Comparison of ENCODE assay signal across 1 cellular context in the genomic region with DNA sequence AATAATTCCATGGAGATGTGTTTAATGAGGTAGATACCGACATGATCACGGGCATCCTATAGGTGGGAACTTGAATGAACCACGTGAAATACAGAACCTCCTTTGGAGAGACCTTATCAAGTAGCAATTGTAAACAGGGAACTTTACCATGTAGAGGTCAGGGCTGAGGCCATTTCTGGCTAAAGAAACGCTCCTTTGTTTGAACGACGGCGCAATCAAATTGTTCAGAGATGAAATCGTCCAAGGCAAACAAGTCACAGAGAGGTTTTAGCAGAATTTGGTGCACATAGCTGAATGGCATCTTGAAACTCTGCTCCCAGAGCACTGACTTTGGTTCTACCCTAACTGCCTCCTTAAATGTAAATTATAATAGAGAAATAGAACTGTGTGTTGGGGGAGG.
TF ChIP-seq lines count a peak whose summit lies in the region.

No MANE protein-coding gene starts in this region.

TF ChIP-seq in HepG2, 621 proteins besides CTCF, POLR2A, EP300 and RAD21 (continued from another document and continues in another):
- 0 out of 2 replicates have a peak, but pooled peaks have one; percentile 35 for TF ChIP-seq RFXAP (CRISPR knock-in tag; IDR thresholded peaks at IDR 0.05; ENCODE audit: borderline replicate concordance)
- TF ChIP-seq ZNF746 (CRISPR knock-in tag; IDR thresholded peaks at IDR 0.05), result 0 out of 2 replicates have a peak, but pooled peaks have one; percentile 77
- TF ChIP-seq GATA4 (IDR thresholded peaks at IDR 0.05; ENCODE audit: borderline replicate concordance, low read depth), result peak; percentile 70; the same call in 1 of the 2 replicates
- peak; percentile 80 for TF ChIP-seq FOSL2 (CRISPR knock-in tag; IDR thresholded peaks at IDR 0.05)
- TF ChIP-seq, protein P1, sequence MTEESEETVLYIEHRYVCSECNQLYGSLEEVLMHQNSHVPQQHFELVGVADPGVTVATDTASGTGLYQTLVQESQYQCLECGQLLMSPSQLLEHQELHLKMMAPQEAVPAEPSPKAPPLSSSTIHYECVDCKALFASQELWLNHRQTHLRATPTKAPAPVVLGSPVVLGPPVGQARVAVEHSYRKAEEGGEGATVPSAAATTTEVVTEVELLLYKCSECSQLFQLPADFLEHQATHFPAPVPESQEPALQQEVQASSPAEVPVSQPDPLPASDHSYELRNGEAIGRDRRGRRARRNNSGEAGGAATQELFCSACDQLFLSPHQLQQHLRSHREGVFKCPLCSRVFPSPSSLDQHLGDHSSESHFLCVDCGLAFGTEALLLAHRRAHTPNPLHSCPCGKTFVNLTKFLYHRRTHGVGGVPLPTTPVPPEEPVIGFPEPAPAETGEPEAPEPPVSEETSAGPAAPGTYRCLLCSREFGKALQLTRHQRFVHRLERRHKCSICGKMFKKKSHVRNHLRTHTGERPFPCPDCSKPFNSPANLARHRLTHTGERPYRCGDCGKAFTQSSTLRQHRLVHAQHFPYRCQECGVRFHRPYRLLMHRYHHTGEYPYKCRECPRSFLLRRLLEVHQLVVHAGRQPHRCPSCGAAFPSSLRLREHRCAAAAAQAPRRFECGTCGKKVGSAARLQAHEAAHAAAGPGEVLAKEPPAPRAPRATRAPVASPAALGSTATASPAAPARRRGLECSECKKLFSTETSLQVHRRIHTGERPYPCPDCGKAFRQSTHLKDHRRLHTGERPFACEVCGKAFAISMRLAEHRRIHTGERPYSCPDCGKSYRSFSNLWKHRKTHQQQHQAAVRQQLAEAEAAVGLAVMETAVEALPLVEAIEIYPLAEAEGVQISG (CRISPR knock-in tag; IDR thresholded peaks at IDR 0.05), result 0 out of 2 replicates have a peak, but pooled peaks have one; percentile 31
- TF ChIP-seq, protein P2, sequence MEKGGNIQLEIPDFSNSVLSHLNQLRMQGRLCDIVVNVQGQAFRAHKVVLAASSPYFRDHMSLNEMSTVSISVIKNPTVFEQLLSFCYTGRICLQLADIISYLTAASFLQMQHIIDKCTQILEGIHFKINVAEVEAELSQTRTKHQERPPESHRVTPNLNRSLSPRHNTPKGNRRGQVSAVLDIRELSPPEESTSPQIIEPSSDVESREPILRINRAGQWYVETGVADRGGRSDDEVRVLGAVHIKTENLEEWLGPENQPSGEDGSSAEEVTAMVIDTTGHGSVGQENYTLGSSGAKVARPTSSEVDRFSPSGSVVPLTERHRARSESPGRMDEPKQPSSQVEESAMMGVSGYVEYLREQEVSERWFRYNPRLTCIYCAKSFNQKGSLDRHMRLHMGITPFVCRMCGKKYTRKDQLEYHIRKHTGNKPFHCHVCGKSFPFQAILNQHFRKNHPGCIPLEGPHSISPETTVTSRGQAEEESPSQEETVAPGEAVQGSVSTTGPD (CRISPR knock-in tag; IDR thresholded peaks at IDR 0.05), result peak; percentile 81; the same call in 1 of the 2 replicates
- TF ChIP-seq ZNF441 (CRISPR knock-in tag; IDR thresholded peaks at IDR 0.05; ENCODE audit: borderline replicate concordance), result no peak
- TF ChIP-seq, protein P3, sequence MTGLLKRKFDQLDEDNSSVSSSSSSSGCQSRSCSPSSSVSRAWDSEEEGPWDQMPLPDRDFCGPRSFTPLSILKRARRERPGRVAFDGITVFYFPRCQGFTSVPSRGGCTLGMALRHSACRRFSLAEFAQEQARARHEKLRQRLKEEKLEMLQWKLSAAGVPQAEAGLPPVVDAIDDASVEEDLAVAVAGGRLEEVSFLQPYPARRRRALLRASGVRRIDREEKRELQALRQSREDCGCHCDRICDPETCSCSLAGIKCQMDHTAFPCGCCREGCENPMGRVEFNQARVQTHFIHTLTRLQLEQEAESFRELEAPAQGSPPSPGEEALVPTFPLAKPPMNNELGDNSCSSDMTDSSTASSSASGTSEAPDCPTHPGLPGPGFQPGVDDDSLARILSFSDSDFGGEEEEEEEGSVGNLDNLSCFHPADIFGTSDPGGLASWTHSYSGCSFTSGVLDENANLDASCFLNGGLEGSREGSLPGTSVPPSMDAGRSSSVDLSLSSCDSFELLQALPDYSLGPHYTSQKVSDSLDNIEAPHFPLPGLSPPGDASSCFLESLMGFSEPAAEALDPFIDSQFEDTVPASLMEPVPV (CRISPR knock-in tag; IDR thresholded peaks at IDR 0.05), result 0 out of 2 replicates have a peak, but pooled peaks have one; percentile 49
- peak; percentile 71 for TF ChIP-seq BCL6 (CRISPR knock-in tag; IDR thresholded peaks at IDR 0.05)
- TF ChIP-seq, protein P4, sequence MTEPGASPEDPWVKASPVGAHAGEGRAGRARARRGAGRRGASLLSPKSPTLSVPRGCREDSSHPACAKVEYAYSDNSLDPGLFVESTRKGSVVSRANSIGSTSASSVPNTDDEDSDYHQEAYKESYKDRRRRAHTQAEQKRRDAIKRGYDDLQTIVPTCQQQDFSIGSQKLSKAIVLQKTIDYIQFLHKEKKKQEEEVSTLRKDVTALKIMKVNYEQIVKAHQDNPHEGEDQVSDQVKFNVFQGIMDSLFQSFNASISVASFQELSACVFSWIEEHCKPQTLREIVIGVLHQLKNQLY (CRISPR knock-in tag; IDR thresholded peaks at IDR 0.05), result peak; percentile 75
- TF ChIP-seq EHMT2 (IDR thresholded peaks at IDR 0.05; ENCODE audit: borderline replicate concordance, low read depth, low read length), result 0 out of 2 replicates have a peak, but pooled peaks have one; percentile 43
- TF ChIP-seq RARA (CRISPR knock-in tag; IDR thresholded peaks at IDR 0.05), result peak; percentile 95
- TF ChIP-seq HDAC1 (CRISPR knock-in tag; IDR thresholded peaks at IDR 0.05), result peak; percentile 38; the same call in 1 of the 2 replicates
- peak; percentile 89 for TF ChIP-seq SOX5 (CRISPR knock-in tag; IDR thresholded peaks at IDR 0.05; ENCODE audit: borderline replicate concordance)
- 0 out of 2 replicates have a peak, but pooled peaks have one; percentile 62 for TF ChIP-seq SNAPC2 (CRISPR knock-in tag; IDR thresholded peaks at IDR 0.05)
- TF ChIP-seq TARDBP (CRISPR knock-in tag; IDR thresholded peaks at IDR 0.05), result peak; percentile 84
- TF ChIP-seq LCORL (IDR thresholded peaks at IDR 0.05), result 0 out of 2 replicates have a peak, but pooled peaks have one; percentile 48
- TF ChIP-seq LCORL (CRISPR knock-in tag; IDR thresholded peaks at IDR 0.05), result peak; percentile 69
- 0 out of 2 replicates have a peak, but pooled peaks have one; percentile 29 for TF ChIP-seq TEAD2 (CRISPR knock-in tag; IDR thresholded peaks at IDR 0.05)
- peak; percentile 67 for TF ChIP-seq MED1 (CRISPR knock-in tag; IDR thresholded peaks at IDR 0.05)
- no peak for TF ChIP-seq MTA3 (CRISPR knock-in tag; IDR thresholded peaks at IDR 0.05)
- TF ChIP-seq, protein P5, sequence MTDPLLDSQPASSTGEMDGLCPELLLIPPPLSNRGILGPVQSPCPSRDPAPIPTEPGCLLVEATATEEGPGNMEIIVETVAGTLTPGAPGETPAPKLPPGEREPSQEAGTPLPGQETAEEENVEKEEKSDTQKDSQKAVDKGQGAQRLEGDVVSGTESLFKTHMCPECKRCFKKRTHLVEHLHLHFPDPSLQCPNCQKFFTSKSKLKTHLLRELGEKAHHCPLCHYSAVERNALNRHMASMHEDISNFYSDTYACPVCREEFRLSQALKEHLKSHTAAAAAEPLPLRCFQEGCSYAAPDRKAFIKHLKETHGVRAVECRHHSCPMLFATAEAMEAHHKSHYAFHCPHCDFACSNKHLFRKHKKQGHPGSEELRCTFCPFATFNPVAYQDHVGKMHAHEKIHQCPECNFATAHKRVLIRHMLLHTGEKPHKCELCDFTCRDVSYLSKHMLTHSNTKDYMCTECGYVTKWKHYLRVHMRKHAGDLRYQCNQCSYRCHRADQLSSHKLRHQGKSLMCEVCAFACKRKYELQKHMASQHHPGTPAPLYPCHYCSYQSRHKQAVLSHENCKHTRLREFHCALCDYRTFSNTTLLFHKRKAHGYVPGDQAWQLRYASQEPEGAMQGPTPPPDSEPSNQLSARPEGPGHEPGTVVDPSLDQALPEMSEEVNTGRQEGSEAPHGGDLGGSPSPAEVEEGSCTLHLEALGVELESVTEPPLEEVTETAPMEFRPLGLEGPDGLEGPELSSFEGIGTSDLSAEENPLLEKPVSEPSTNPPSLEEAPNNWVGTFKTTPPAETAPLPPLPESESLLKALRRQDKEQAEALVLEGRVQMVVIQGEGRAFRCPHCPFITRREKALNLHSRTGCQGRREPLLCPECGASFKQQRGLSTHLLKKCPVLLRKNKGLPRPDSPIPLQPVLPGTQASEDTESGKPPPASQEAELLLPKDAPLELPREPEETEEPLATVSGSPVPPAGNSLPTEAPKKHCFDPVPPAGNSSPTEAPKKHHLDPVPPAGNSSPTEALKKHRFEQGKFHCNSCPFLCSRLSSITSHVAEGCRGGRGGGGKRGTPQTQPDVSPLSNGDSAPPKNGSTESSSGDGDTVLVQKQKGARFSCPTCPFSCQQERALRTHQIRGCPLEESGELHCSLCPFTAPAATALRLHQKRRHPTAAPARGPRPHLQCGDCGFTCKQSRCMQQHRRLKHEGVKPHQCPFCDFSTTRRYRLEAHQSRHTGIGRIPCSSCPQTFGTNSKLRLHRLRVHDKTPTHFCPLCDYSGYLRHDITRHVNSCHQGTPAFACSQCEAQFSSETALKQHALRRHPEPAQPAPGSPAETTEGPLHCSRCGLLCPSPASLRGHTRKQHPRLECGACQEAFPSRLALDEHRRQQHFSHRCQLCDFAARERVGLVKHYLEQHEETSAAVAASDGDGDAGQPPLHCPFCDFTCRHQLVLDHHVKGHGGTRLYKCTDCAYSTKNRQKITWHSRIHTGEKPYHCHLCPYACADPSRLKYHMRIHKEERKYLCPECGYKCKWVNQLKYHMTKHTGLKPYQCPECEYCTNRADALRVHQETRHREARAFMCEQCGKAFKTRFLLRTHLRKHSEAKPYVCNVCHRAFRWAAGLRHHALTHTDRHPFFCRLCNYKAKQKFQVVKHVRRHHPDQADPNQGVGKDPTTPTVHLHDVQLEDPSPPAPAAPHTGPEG (CRISPR knock-in tag; IDR thresholded peaks at IDR 0.05), result no peak
- TF ChIP-seq ZNF703 (CRISPR knock-in tag; IDR thresholded peaks at IDR 0.05; ENCODE audit: borderline replicate concordance), result peak; percentile 56; the same call in 1 of the 2 replicates
- peak; percentile 74; the same call in 1 of the 2 replicates for TF ChIP-seq ZBTB20 (CRISPR knock-in tag; IDR thresholded peaks at IDR 0.05; ENCODE audit: borderline replicate concordance, low read depth)
- no peak for TF ChIP-seq JDP2 (CRISPR knock-in tag; IDR thresholded peaks at IDR 0.05; ENCODE audit: borderline replicate concordance)
- TF ChIP-seq ZNF562 (CRISPR knock-in tag; IDR thresholded peaks at IDR 0.05; ENCODE audit: borderline replicate concordance), result no peak
- 0 out of 2 replicates have a peak, but pooled peaks have one; percentile 59 for TF ChIP-seq HOXA5 (CRISPR knock-in tag; IDR thresholded peaks at IDR 0.05)
- TF ChIP-seq, protein P6, sequence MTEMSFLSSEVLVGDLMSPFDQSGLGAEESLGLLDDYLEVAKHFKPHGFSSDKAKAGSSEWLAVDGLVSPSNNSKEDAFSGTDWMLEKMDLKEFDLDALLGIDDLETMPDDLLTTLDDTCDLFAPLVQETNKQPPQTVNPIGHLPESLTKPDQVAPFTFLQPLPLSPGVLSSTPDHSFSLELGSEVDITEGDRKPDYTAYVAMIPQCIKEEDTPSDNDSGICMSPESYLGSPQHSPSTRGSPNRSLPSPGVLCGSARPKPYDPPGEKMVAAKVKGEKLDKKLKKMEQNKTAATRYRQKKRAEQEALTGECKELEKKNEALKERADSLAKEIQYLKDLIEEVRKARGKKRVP (CRISPR knock-in tag; IDR thresholded peaks at IDR 0.05), result peak in 1 of 2 experiments; percentile 82; a peak in 2 of 4 replicates
- TF ChIP-seq TEAD3 (CRISPR knock-in tag; optimal IDR thresholded peaks at IDR 0.05; ENCODE audit: borderline replicate concordance), result peak; percentile 75
- no peak for TF ChIP-seq ZFP36L2 (CRISPR knock-in tag; IDR thresholded peaks at IDR 0.05)
- TF ChIP-seq, protein P7, sequence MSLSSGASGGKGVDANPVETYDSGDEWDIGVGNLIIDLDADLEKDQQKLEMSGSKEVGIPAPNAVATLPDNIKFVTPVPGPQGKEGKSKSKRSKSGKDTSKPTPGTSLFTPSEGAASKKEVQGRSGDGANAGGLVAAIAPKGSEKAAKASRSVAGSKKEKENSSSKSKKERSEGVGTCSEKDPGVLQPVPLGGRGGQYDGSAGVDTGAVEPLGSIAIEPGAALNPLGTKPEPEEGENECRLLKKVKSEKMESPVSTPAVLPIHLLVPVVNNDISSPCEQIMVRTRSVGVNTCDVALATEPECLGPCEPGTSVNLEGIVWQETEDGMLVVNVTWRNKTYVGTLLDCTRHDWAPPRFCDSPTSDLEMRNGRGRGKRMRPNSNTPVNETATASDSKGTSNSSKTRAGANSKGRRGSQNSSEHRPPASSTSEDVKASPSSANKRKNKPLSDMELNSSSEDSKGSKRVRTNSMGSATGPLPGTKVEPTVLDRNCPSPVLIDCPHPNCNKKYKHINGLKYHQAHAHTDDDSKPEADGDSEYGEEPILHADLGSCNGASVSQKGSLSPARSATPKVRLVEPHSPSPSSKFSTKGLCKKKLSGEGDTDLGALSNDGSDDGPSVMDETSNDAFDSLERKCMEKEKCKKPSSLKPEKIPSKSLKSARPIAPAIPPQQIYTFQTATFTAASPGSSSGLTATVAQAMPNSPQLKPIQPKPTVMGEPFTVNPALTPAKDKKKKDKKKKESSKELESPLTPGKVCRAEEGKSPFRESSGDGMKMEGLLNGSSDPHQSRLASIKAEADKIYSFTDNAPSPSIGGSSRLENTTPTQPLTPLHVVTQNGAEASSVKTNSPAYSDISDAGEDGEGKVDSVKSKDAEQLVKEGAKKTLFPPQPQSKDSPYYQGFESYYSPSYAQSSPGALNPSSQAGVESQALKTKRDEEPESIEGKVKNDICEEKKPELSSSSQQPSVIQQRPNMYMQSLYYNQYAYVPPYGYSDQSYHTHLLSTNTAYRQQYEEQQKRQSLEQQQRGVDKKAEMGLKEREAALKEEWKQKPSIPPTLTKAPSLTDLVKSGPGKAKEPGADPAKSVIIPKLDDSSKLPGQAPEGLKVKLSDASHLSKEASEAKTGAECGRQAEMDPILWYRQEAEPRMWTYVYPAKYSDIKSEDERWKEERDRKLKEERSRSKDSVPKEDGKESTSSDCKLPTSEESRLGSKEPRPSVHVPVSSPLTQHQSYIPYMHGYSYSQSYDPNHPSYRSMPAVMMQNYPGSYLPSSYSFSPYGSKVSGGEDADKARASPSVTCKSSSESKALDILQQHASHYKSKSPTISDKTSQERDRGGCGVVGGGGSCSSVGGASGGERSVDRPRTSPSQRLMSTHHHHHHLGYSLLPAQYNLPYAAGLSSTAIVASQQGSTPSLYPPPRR (CRISPR knock-in tag; IDR thresholded peaks at IDR 0.05; ENCODE audit: borderline replicate concordance), result peak; percentile 86; the same call in 1 of the 2 replicates
- no peak for TF ChIP-seq SMC3 (IDR thresholded peaks at IDR 0.05; ENCODE audit: low read length)
- peak; percentile 52 for TF ChIP-seq TCF7 (IDR thresholded peaks at IDR 0.05; ENCODE audit: low read depth)
- TF ChIP-seq, protein P8, sequence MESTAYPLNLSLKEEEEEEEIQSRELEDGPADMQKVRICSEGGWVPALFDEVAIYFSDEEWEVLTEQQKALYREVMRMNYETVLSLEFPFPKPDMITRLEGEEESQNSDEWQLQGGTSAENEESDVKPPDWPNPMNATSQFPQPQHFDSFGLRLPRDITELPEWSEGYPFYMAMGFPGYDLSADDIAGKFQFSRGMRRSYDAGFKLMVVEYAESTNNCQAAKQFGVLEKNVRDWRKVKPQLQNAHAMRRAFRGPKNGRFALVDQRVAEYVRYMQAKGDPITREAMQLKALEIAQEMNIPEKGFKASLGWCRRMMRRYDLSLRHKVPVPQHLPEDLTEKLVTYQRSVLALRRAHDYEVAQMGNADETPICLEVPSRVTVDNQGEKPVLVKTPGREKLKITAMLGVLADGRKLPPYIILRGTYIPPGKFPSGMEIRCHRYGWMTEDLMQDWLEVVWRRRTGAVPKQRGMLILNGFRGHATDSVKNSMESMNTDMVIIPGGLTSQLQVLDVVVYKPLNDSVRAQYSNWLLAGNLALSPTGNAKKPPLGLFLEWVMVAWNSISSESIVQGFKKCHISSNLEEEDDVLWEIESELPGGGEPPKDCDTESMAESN (CRISPR knock-in tag; conservative IDR thresholded peaks at IDR 0.05), result peak; percentile 22; the same call in 1 of the 2 replicates
